14 cellular contexts compared by ENCODE assay signal in the genomic region with DNA sequence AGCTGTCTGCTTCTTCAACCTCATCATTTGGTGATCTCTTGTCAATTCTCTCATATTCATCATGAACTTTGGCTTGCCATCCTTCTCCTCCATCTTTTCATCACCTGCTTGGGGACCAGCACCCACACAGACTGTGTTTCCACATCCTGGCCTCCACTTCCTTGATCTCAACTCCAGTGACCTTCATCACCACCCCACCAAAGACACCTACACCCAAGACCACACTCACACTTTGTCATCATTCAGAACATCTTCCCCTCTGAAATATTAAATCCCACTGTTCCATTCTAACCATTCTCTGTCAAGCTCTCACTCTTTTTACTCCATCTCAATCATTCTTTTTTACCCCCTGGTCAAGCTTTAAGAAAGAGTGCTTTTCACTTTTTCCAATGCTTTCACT.
DNase-seq lines count a peak whose midpoint lies in the region; ATAC-seq and TF ChIP-seq lines count a peak whose summit lies in the region.
"Had no signal": no experiment of that assay in that cellular context is flagged by ENCODE, and none has a peak within 500 bp of the region (broad histone marks: within the 10 kb centered on the region; RNA-seq: fewer than 3 reads in every experiment).

No MANE protein-coding gene starts in this region.

- no peak overlapping the region for H3K4me3 ChIP-seq in mucosa of descending colon

- H3K4me1 Mint-ChIP-seq in stimulated activated naive CD8-positive, alpha-beta T cell treated with anti-CD3 and anti-CD28 coated beads, Interleukin-15, Interleukin-2, amounts not matched to agents 100 ng/mL and 50 ng/mL, for 24 hours (ENCODE audit: low read depth): peaks cover 74% of the 10 kb centered on the region

- DNase-seq in activated naive CD4-positive, alpha-beta T cell treated with Interleukin-2 at 50 U/mL for 16 hours: peak; percentile 32
- no peak for DNase-seq in activated naive CD4-positive, alpha-beta T cell (lab: John Stamatoyannopoulos, UW)
- DNase-seq in activated T-cell treated with anti-CD3 and anti-CD28 coated beads for 48 hours (ENCODE audit: low read depth): peak; percentile 17
- no peak for DNase-seq in mucosa of descending colon
- DNase-seq in NCI-H1694 (lab: John Stamatoyannopoulos, UW): no peak
- DNase-seq in dermis blood vessel endothelial cell: no peak
- DNase-seq: ACHN, brain microvascular endothelial cell, NCI-H1417 treated with DMSO at 0.1 percent for 48 hours, NCI-H510A treated with DMSO at 0.1 percent for 48 hours, SW 1271 had no signal

- H3K4me3 Mint-ChIP-seq in stimulated activated naive CD8-positive, alpha-beta T cell treated with anti-CD3 and anti-CD28 coated beads, Interleukin-15, Interleukin-2, amounts not matched to agents 100 ng/mL and 50 ng/mL, for 24 hours: peak overlapping the region; percentile 40
- H3K4me3 Mint-ChIP-seq: type B pancreatic cell had no signal

- no peaks in the 10 kb centered on the region for H3K36me3 ChIP-seq in mucosa of descending colon (ENCODE audit: low read depth)
- H3K36me3 ChIP-seq: brain microvascular endothelial cell had no signal

- H3K27ac Mint-ChIP-seq in stimulated activated naive CD8-positive, alpha-beta T cell treated with anti-CD3 and anti-CD28 coated beads, Interleukin-15, Interleukin-2, amounts not matched to agents 100 ng/mL and 50 ng/mL, for 24 hours: peak overlapping the region; percentile 86
- H3K27ac Mint-ChIP-seq: type B pancreatic cell had no signal

- H3K9me3 Mint-ChIP-seq in stimulated activated naive CD8-positive, alpha-beta T cell treated with anti-CD3 and anti-CD28 coated beads, Interleukin-15, Interleukin-2, amounts not matched to agents 100 ng/mL and 50 ng/mL, for 24 hours: peaks cover 4% of the 10 kb centered on the region
- H3K9me3 Mint-ChIP-seq: type B pancreatic cell had no signal

- ATAC-seq in mucosa of descending colon (peak; percentile 22), HG02840 (IDR thresholded peaks at IDR 0.05; ENCODE audit: low FRiP score, unreplicated experiment) (no peak)

- TF ChIP-seq CTCF in mucosa of descending colon (IDR thresholded peaks at IDR 0.05): no peak

- H3K9me3 ChIP-seq in mucosa of descending colon: no peaks in the 10 kb centered on the region

- intact Hi-C loops in mucosa of descending colon (cut with DNase I, micrococcal nuclease): no loop called here

- H3K4me1 ChIP-seq in mucosa of descending colon (ENCODE audit: low read depth): no peaks in the 10 kb centered on the region

- no peaks in the 10 kb centered on the region for H3K36me3 Mint-ChIP-seq in stimulated activated naive CD8-positive, alpha-beta T cell treated with anti-CD3 and anti-CD28 coated beads, Interleukin-15, Interleukin-2, amounts not matched to agents 100 ng/mL and 50 ng/mL, for 24 hours (ENCODE audit: low read depth)
- H3K36me3 Mint-ChIP-seq: type B pancreatic cell had no signal

- no peaks in the 10 kb centered on the region for H3K27me3 Mint-ChIP-seq in stimulated activated naive CD8-positive, alpha-beta T cell treated with anti-CD3 and anti-CD28 coated beads, Interleukin-15, Interleukin-2, amounts not matched to agents 100 ng/mL and 50 ng/mL, for 24 hours

Comparison
In these comparisons a context has a peak if more than half of its experiments do, and no peak if none do; other contexts are left out.
1. DNase-seq: peak in activated naive CD4-positive, alpha-beta T cell treated with Interleukin-2 at 50 U/mL for 16 hours (single experiment) and activated T-cell treated with anti-CD3 and anti-CD28 coated beads for 48 hours (single experiment); none in activated naive CD4-positive, alpha-beta T cell (0 of 4), mucosa of descending colon (0 of 3), NCI-H1694 (single experiment) and dermis blood vessel endothelial cell (single experiment).